In genomic region chr9:93118863-93119702, GRCh38 we compare ENCODE assay signal across 8 cellular contexts. TPM values are rescaled to one million over a fixed set of nuclear protein-coding genes. Genes with fewer than 3 reads are reported as not detected.
DNase-seq lines count a peak whose midpoint lies in the region; ATAC-seq and TF ChIP-seq lines count a peak whose summit lies in the region.
"Had no signal": no experiment of that assay in that cellular context is flagged by ENCODE, and none has a peak within 500 bp of the region (broad histone marks: within the 10 kb centered on the region; RNA-seq: fewer than 3 reads in every experiment).

No MANE protein-coding gene starts in this region.

- H3K79me1 ChIP-seq in mesenchymal stem cell (replicated peaks; ENCODE audit: low read length, poor library complexity, severe bottlenecking) (peaks cover 8% of the 10 kb centered on the region), H9 (ENCODE audit: insufficient read depth, low read depth, low read length, poor library complexity, severe bottlenecking) (no peaks in the 10 kb centered on the region)

- H3K27ac Mint-ChIP-seq in MCF 10A (ENCODE audit: low read depth, unreplicated experiment), result peak overlapping the region; percentile 94
- no peak overlapping the region for H3K27ac Mint-ChIP-seq in H9

- no peak overlapping the region for H2BK120ac ChIP-seq in mesenchymal stem cell (ENCODE audit: low read depth, low read length)
- H2BK120ac ChIP-seq in H9 (ENCODE audit: low read depth, low read length, poor library complexity, severe bottlenecking), result no peak overlapping the region

- peak overlapping the region; percentile 2 for H2AK5ac ChIP-seq in mesenchymal stem cell (ENCODE audit: low read length, severe bottlenecking)
- H2AK5ac ChIP-seq in H9 (ENCODE audit: insufficient read length, low read length), result no peak overlapping the region

- H3K79me2 ChIP-seq in OCI-LY1 (ENCODE audit: insufficient read depth, low read length) (no peaks in the 10 kb centered on the region), PC-3 (ENCODE audit: low read length) (no peaks in the 10 kb centered on the region), H9 (ENCODE audit: insufficient read depth, low read length) (no peaks in the 10 kb centered on the region)

- H2BK20ac ChIP-seq in H9 (ENCODE audit: low read depth, low read length, poor library complexity, severe bottlenecking), result no peak overlapping the region

- no peak overlapping the region for H4K5ac ChIP-seq in H9 (ENCODE audit: insufficient read length, low read depth, low read length)

- no peaks in the 10 kb centered on the region for H3K23me2 ChIP-seq in H9 (ENCODE audit: insufficient read length, low read depth, low read length, poor library complexity, severe bottlenecking)

- H3K27me3 ChIP-seq in OCI-LY1 (ENCODE audit: insufficient read depth, low read length), result no peaks in the 10 kb centered on the region
- no peaks in the 10 kb centered on the region for H3K27me3 ChIP-seq in mesenchymal stem cell (ENCODE audit: control insufficient read depth in 1 of 2, insufficient read depth in 1 of 2, low read length in 2 of 2)
- no peaks in the 10 kb centered on the region for H3K27me3 ChIP-seq in PC-3 (ENCODE audit: low read length)
- no peaks in the 10 kb centered on the region for H3K27me3 ChIP-seq in H9 (ENCODE audit: insufficient read depth, low read length)

- DNase-seq in MCF 10A (ENCODE audit: unreplicated experiment), result no peak
- no peak for DNase-seq in mesenchymal stem cell
- DNase-seq in PC-3, result no peak
- DNase-seq in H9, result no peak
- DNase-seq: NCI-H774 had no signal

- H3K9me3 Mint-ChIP-seq in MCF 10A (ENCODE audit: unreplicated experiment) (no peaks in the 10 kb centered on the region), H9 (no peaks in the 10 kb centered on the region)

- no peaks in the 10 kb centered on the region for H3K27me3 Mint-ChIP-seq in MCF 10A (ENCODE audit: insufficient read depth, unreplicated experiment)
- H3K27me3 Mint-ChIP-seq in H9 (ENCODE audit: low read depth), result no peaks in the 10 kb centered on the region; the same call in 1 of the 2 replicates

- H3K14ac ChIP-seq in mesenchymal stem cell (ENCODE audit: low read length in 2 of 2), result peak overlapping the region in 1 of 2 experiments; percentile 91
- H3K14ac ChIP-seq in H9 (ENCODE audit: insufficient read depth, low read length), result no peak overlapping the region

- peak overlapping the region; percentile 65 for H4K91ac ChIP-seq in mesenchymal stem cell (ENCODE audit: low read length)
- H4K91ac ChIP-seq in H9 (ENCODE audit: insufficient read length, low read depth, low read length), result no peak overlapping the region

- H3K9me2 ChIP-seq in OCI-LY1 (ENCODE audit: low read depth, low read length) (no peaks in the 10 kb centered on the region), PC-3 (replicated peaks; ENCODE audit: low read length) (no peaks in the 10 kb centered on the region)

- 97% methylated on average over 12 of the region's 12 CpGs for WGBS in mesenchymal stem cell
- no CpG with 5 or more reads among the region's 12 CpGs for WGBS in H9 (ENCODE audit: extremely low coverage, insufficient read length, low lambda C conversion rate)

- H3K56ac ChIP-seq in H9 (ENCODE audit: insufficient read length, low read depth, low read length), result no peak overlapping the region

- H3T11ph ChIP-seq in H9 (ENCODE audit: low read length), result no peak overlapping the region

- H3K27ac ChIP-seq in OCI-LY1 (ENCODE audit: low read depth, low read length, poor library complexity, severe bottlenecking) (peak overlapping the region; percentile 86), mesenchymal stem cell (ENCODE audit: low read length, poor library complexity, severe bottlenecking) (peak overlapping the region; percentile 31), temporal lobe (ENCODE audit: low read depth, low read length) (peak overlapping the region; percentile 18), PC-3 (ENCODE audit: low read length) (no peak overlapping the region), H9 (ENCODE audit: insufficient read length, low read depth, low read length) (no peak overlapping the region)

- H3K4me2 ChIP-seq in OCI-LY1 (ENCODE audit: low read length), result peak overlapping the region; percentile 46; the same call in 1 of the 2 replicates
- H3K4me2 ChIP-seq in mesenchymal stem cell (ENCODE audit: low read length, poor library complexity, severe bottlenecking), result no peak overlapping the region
- no peak overlapping the region for H3K4me2 ChIP-seq in PC-3 (ENCODE audit: low read length)
- no peak overlapping the region for H3K4me2 ChIP-seq in H9 (ENCODE audit: insufficient read depth, insufficient read length, low read length)

- H3K9me3 ChIP-seq in OCI-LY1 (ENCODE audit: low read length), result no peaks in the 10 kb centered on the region
- no peaks in the 10 kb centered on the region for H3K9me3 ChIP-seq in mesenchymal stem cell (ENCODE audit: control insufficient read depth, low read length)
- no peaks in the 10 kb centered on the region for H3K9me3 ChIP-seq in PC-3 (ENCODE audit: low read length)
- no peaks in the 10 kb centered on the region for H3K9me3 ChIP-seq in H9 (ENCODE audit: control insufficient read depth, low read depth, low read length)

- no peaks in the 10 kb centered on the region for H4K20me1 ChIP-seq in OCI-LY1 (ENCODE audit: insufficient read depth, low read length)
- H4K20me1 ChIP-seq in PC-3 (ENCODE audit: low read length), result no peaks in the 10 kb centered on the region
- no peaks in the 10 kb centered on the region for H4K20me1 ChIP-seq in H9 (ENCODE audit: control insufficient read depth, insufficient read depth, insufficient read length)

- peak overlapping the region; percentile 29 to 70 for H2BK12ac ChIP-seq in mesenchymal stem cell (ENCODE audit: low read length in 2 of 2)
- H2BK12ac ChIP-seq in H9 (ENCODE audit: insufficient read length, low read depth, low read length), result no peak overlapping the region

- H3K18ac ChIP-seq in mesenchymal stem cell (ENCODE audit: low read depth in 1 of 2, low read length in 2 of 2) (peak overlapping the region; percentile 29 to 85), H9 (ENCODE audit: insufficient read length, low read depth, low read length) (no peak overlapping the region)

- BruUV-seq in MCF 10A (replicated peaks; lab: Mats Ljungman, UMichigan) (no TSS peak), PC-3 (replicated peaks; lab: Mats Ljungman, UMichigan) (no TSS peak)

- peak overlapping the region; percentile 76 for H4K8ac ChIP-seq in mesenchymal stem cell (ENCODE audit: low read length)
- H4K8ac ChIP-seq in H9 (replicated peaks; ENCODE audit: insufficient read length, low read depth, low read length), result no peak overlapping the region

- TF ChIP-seq CTCF in OCI-LY1 (IDR thresholded peaks at IDR 0.05; ENCODE audit: low read length) (no peak), MCF 10A (IDR thresholded peaks at IDR 0.05; ENCODE audit: unreplicated experiment) (no peak), PC-3 (conservative IDR thresholded peaks at IDR 0.05; ENCODE audit: low read depth, low read length) (no peak), H9 (conservative IDR thresholded peaks at IDR 0.05) (no peak)

- H3K23ac ChIP-seq in mesenchymal stem cell (ENCODE audit: low read length in 2 of 2), result no peak overlapping the region
- H3K23ac ChIP-seq in H9 (ENCODE audit: insufficient read length, low read depth, low read length), result no peak overlapping the region

- ATAC-seq in HG02588 (IDR thresholded peaks at IDR 0.05; ENCODE audit: unreplicated experiment), result no peak
- ATAC-seq in PC-3, result no peak

- POLR2A ChIA-PET in MCF 10A (lab: Yijun Ruan, JAX) (interaction anchor here (0.9 to 3.7 kb wide), 12 partner anchors 8 to 447 kb away, joined by 3 to 49 read pairs (median 6); partner anchors contain the start of genes CARD19, FAM120AOS and NINJ1), PC-3 (lab: Charles Lee; ENCODE audit: unreplicated experiment) (no interaction called here)

- no peaks in the 10 kb centered on the region for H3F3A ChIP-seq in OCI-LY1 (ENCODE audit: insufficient read depth, low read length)
- H3F3A ChIP-seq in PC-3 (ENCODE audit: low read length, unreplicated experiment), result no peaks in the 10 kb centered on the region

- H3K9ac ChIP-seq in OCI-LY1 (ENCODE audit: low read length), result no peak overlapping the region; the same call in 1 of the 2 replicates
- H3K9ac ChIP-seq in mesenchymal stem cell (ENCODE audit: low read length), result peak overlapping the region; percentile 22
- H3K9ac ChIP-seq in PC-3 (ENCODE audit: low read length), result no peak overlapping the region
- no peak overlapping the region for H3K9ac ChIP-seq in H9 (ENCODE audit: extremely low read depth, insufficient read length, low read length)

- H3K4me1 ChIP-seq in OCI-LY1 (ENCODE audit: insufficient read depth, low read length, severe bottlenecking) (peaks cover 40% of the 10 kb centered on the region), mesenchymal stem cell (ENCODE audit: control insufficient read depth, insufficient read depth, low read depth, low read length) (peaks cover 32% of the 10 kb centered on the region), PC-3 (ENCODE audit: insufficient read depth, low read length) (peaks cover 12% of the 10 kb centered on the region), H9 (ENCODE audit: insufficient read depth, low read length) (no peaks in the 10 kb centered on the region)

- H2BK5ac ChIP-seq in mesenchymal stem cell (ENCODE audit: low read depth, low read length, poor library complexity, severe bottlenecking), result no peak overlapping the region
- H2BK5ac ChIP-seq in H9 (ENCODE audit: insufficient read length, low read length), result no peak overlapping the region

- H3K4ac ChIP-seq in mesenchymal stem cell (ENCODE audit: low read depth in 1 of 2, low read length in 2 of 2), result peak overlapping the region; percentile 68 to 69
- H3K4ac ChIP-seq in H9 (ENCODE audit: low read depth, low read length), result no peak overlapping the region

- CTCF ChIA-PET in MCF 10A (lab: Yijun Ruan, JAX) (interaction anchor here (0.6 to 3.7 kb wide), 11 partner anchors 10 to 532 kb away, joined by 3 to 26 read pairs (median 4); no protein-coding TSS in a partner anchor), PC-3 (lab: Charles Lee) (no interaction called here)

- H3K4me1 Mint-ChIP-seq in MCF 10A (ENCODE audit: insufficient read depth, unreplicated experiment), result peaks cover 22% of the 10 kb centered on the region
- peaks cover 16 to 26% of the 10 kb centered on the region in 2 experiments for H3K4me1 Mint-ChIP-seq in H9

- peaks cover 45% of the 10 kb centered on the region for H3K36me3 Mint-ChIP-seq in MCF 10A (ENCODE audit: insufficient read depth, unreplicated experiment)
- H3K36me3 Mint-ChIP-seq in H9 (ENCODE audit: insufficient read depth in 1 of 3, low read depth in 3 of 3), result peaks cover 0 to 6% (median 4%) of the 10 kb centered on the region in 3 experiments; a peak in 4 of 7 replicates

- H2AFZ ChIP-seq in OCI-LY1 (ENCODE audit: low read length) (no peak overlapping the region), mesenchymal stem cell (ENCODE audit: low read depth, low read length) (no peak overlapping the region), PC-3 (ENCODE audit: low read length) (no peak overlapping the region), H9 (ENCODE audit: low read length) (no peak overlapping the region)

- H3K36me3 ChIP-seq in OCI-LY1 (ENCODE audit: insufficient read depth, low read length), result peaks cover 8% of the 10 kb centered on the region; the same call in 1 of the 2 replicates
- H3K36me3 ChIP-seq in mesenchymal stem cell (ENCODE audit: control insufficient read depth in 1 of 2, insufficient read depth in 2 of 2, low read depth in 1 of 2, low read length in 2 of 2), result peaks cover 16 to 44% of the 10 kb centered on the region in 2 experiments
- H3K36me3 ChIP-seq in PC-3 (ENCODE audit: low read depth, low read length), result no peaks in the 10 kb centered on the region

- H2BK15ac ChIP-seq in mesenchymal stem cell (ENCODE audit: low read depth, poor library complexity, severe bottlenecking) (no peak overlapping the region), H9 (ENCODE audit: low read depth, low read length) (no peak overlapping the region)

- no peak overlapping the region for H3K4me3 ChIP-seq in OCI-LY1 (ENCODE audit: low read depth, low read length, poor library complexity, severe bottlenecking)
- no peak overlapping the region for H3K4me3 ChIP-seq in mesenchymal stem cell (ENCODE audit: insufficient read depth in 1 of 2, low read depth in 1 of 2, low read length in 2 of 2)
- H3K4me3 ChIP-seq in PC-3 (ENCODE audit: low read length), result no peak overlapping the region

- intact Hi-C loops in MCF 10A (cut with micrococcal nuclease), result no loop called here
- intact Hi-C loops in PC-3 (cut with micrococcal nuclease), result no loop called here

- H3K4me3 Mint-ChIP-seq in MCF 10A (ENCODE audit: unreplicated experiment), result peak overlapping the region; percentile 45
- no peak overlapping the region for H3K4me3 Mint-ChIP-seq in H9

RNA-seq across cellular contexts. Expression of gene NINJ1, which starts 15.0 kb away (rescaled TPM):
- total RNA-seq in MCF 10A (2022) (51.0 and 64.7 TPM in 2 replicates), temporal lobe (6.9 TPM), PC-3 (2014; rRNA removed) (28.8 and 30.5 TPM in 2 replicates), H9 (2021) (27.4 and 28.9 TPM in 2 replicates)
- polyA plus RNA-seq in mesenchymal stem cell (2013, experiment 1 of 2), result 62.3 TPM
- polyA plus RNA-seq in mesenchymal stem cell (2013, experiment 2 of 2), result 64.2 TPM

RNA-seq across cellular contexts. Expression of gene CARD19, which starts 23.1 kb away (rescaled TPM):
- total RNA-seq in MCF 10A (2022), result 34.4 and 36.6 TPM in 2 replicates
- 66.8 TPM for polyA plus RNA-seq in mesenchymal stem cell (2013, experiment 1 of 2)
- 66.1 TPM for polyA plus RNA-seq in mesenchymal stem cell (2013, experiment 2 of 2)
- total RNA-seq in temporal lobe, result 14.5 TPM
- total RNA-seq in PC-3 (2014; rRNA removed), result 68.6 and 86.0 TPM in 2 replicates
- 21.4 and 23.6 TPM in 2 replicates for total RNA-seq in H9 (2021)

Comparison
In these comparisons a context has a peak if more than half of its experiments do, and no peak if none do; other contexts are left out.
1. H3K27ac ChIP-seq: peak in OCI-LY1 (single experiment), mesenchymal stem cell (single experiment) and temporal lobe (single experiment); none in PC-3 (single experiment) and H9 (single experiment).